ENCODE assay signal across 1 cellular context in the genomic region with DNA sequence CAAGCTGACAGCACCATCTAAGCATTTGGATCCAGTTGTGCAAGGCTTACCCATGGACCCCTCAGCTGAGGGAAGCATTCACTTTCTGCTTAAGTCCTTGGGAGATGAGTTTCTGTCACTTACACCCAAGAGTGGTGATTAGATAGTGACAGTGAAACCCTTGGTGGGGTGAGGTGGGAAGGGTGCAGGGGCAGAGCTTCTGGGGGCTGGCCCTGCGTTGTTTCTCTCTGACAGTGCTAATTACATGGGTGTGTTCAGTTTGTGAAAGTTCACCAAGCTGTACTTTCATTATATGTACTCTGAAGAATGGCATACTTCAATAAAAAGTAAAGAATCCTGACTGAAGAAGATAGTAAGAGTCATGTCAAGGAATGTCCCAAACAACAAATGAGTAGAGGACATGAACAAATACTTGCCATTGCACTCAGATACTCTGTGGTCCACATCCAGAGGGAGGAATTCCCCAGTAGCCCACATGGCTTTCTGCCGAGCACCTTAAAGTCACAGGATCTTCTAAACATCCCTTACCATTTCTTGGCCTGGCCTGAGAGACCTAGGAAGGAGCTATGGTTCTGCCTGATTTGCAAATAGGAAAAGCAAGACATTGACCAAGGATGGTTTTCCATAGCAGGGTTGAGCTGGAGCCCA.
TF ChIP-seq lines count a peak whose summit lies in the region.

No MANE protein-coding gene starts in this region.

TF ChIP-seq in IMR-90, 13 proteins besides CTCF, POLR2A, EP300 and RAD21:
- TF ChIP-seq MAFK (IDR thresholded peaks at IDR 0.05; ENCODE audit: low read depth, low read length), result no peak
- TF ChIP-seq MXI1 (IDR thresholded peaks at IDR 0.05; ENCODE audit: borderline replicate concordance, low read depth, low read length), result no peak
- no peak for TF ChIP-seq USF2 (IDR thresholded peaks at IDR 0.05; ENCODE audit: low read depth, low read length)
- no peak for TF ChIP-seq CEBPB (IDR thresholded peaks at IDR 0.05; ENCODE audit: low read depth, low read length)
- TF ChIP-seq CHD1 (IDR thresholded peaks at IDR 0.05; ENCODE audit: low read depth, low read length), result no peak
- TF ChIP-seq FOS (IDR thresholded peaks at IDR 0.05; ENCODE audit: low read depth, low read length), result no peak
- no peak for TF ChIP-seq RFX5 (IDR thresholded peaks at IDR 0.05; ENCODE audit: low read depth, low read length)
- TF ChIP-seq BHLHE40 (IDR thresholded peaks at IDR 0.05; ENCODE audit: low read depth, low read length), result no peak
- TF ChIP-seq ELK1 (IDR thresholded peaks at IDR 0.05; ENCODE audit: borderline replicate concordance, low read depth, low read length), result no peak
- no peak for TF ChIP-seq SMC3 (IDR thresholded peaks at IDR 0.05; ENCODE audit: low read depth, low read length)
